Comparison of ENCODE assay signal across 12 cellular contexts in the genomic region with DNA sequence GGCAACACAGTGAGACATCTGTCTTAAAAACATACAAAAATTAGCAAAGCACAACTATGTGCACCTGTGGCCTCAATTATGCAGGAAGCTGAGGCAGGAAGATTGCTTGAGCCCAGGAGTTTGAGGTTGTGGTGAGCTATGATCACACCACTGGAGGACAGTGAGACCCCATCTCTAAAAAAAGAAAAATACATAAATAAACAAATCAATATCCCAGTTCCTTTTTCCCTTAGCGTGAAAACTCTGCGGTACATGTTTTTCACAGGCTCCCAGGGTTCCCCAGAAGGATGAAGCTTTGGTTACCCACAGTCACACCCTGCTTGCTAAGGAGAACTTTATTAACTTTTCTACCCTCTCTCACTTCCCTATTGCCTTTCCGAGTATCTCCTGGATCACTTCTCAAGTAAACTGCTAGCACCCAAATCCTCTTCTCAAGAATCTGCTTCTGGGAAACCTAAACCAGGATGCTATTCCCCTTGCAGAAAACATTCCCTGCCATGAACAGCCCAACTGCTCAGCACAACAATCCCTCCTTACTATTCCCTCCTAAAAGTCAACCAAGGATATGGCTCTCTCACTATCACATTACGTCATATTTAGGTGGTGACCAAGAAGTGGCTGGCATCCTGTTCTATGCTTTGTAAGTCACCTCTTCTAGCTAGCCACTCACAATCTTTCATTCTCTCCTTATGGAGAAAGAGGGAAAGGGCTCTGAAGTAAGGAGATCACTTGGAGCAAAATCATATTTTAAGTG.
DNase-seq lines count a peak whose midpoint lies in the region; ATAC-seq and TF ChIP-seq lines count a peak whose summit lies in the region.
"Had no signal": no experiment of that assay in that cellular context is flagged by ENCODE, and none has a peak within 500 bp of the region (broad histone marks: within the 10 kb centered on the region; RNA-seq: fewer than 3 reads in every experiment).

No MANE protein-coding gene starts in this region.

- H3K9me3 ChIP-seq in WERI-Rb-1 (ENCODE audit: severe bottlenecking): no peaks in the 10 kb centered on the region
- H3K9me3 ChIP-seq in vagina: no peaks in the 10 kb centered on the region
- H3K9me3 ChIP-seq: upper lobe of left lung had no signal

- H3K27me3 ChIP-seq in WERI-Rb-1 (ENCODE audit: insufficient read depth, low read depth, severe bottlenecking) (no peaks in the 10 kb centered on the region), vagina (no peaks in the 10 kb centered on the region)
- H3K27me3 ChIP-seq: upper lobe of left lung had no signal

- no peaks in the 10 kb centered on the region for H3K27me3 Mint-ChIP-seq in T-cell
- peaks cover 2% of the 10 kb centered on the region for H3K27me3 Mint-ChIP-seq in activated T-helper 2 cell treated with anti-CD3 and anti-CD28 coated beads, Interferon-gamma antibody, Interleukin-2, Interleukin-4, amounts not matched to agents 10 μg/mL and 5 μg/mL and 100 μg/mL, durations not matched to agents 14 hours and 24 hours and 36 hours (ENCODE audit: low read depth)
- no peaks in the 10 kb centered on the region for H3K27me3 Mint-ChIP-seq in mesothelial cell of epicardium (ENCODE audit: low read depth)

- H3K36me3 ChIP-seq in WERI-Rb-1 (no peaks in the 10 kb centered on the region), vagina (no peaks in the 10 kb centered on the region)
- H3K36me3 ChIP-seq: upper lobe of left lung had no signal

- ATAC-seq in GM19324 (IDR thresholded peaks at IDR 0.05; ENCODE audit: low FRiP score, unreplicated experiment): peak; percentile 53
- ATAC-seq in HG03064 (IDR thresholded peaks at IDR 0.05; ENCODE audit: low read depth, unreplicated experiment): peak; percentile 65
- ATAC-seq in T-cell (replicated peaks in 1 of 4): no peak

- H3K4me1 Mint-ChIP-seq in T-cell (peaks cover 81 to 89% (median 85%) of the 10 kb centered on the region in 3 donors), mesothelial cell of epicardium (no peaks in the 10 kb centered on the region)
- peaks cover 38% of the 10 kb centered on the region for H3K4me1 Mint-ChIP-seq in activated T-helper 2 cell treated with anti-CD3 and anti-CD28 coated beads, Interferon-gamma antibody, Interleukin-2, Interleukin-4, amounts not matched to agents 10 μg/mL and 5 μg/mL and 100 μg/mL, durations not matched to agents 14 hours and 24 hours and 36 hours (ENCODE audit: low read depth)

- H3K36me3 Mint-ChIP-seq in T-cell (peaks cover 25% of the 10 kb centered on the region), mesothelial cell of epicardium (no peaks in the 10 kb centered on the region)
- no peaks in the 10 kb centered on the region for H3K36me3 Mint-ChIP-seq in activated T-helper 2 cell treated with anti-CD3 and anti-CD28 coated beads, Interferon-gamma antibody, Interleukin-2, Interleukin-4, amounts not matched to agents 10 μg/mL and 5 μg/mL and 100 μg/mL, durations not matched to agents 14 hours and 24 hours and 36 hours (ENCODE audit: low read depth)

- POLR2A ChIA-PET in T-cell (lab: Charles Lee): interaction anchor here (0.6 to 1.8 kb wide), 5 partner anchors 11 to 1073 kb away, joined by 3 to 5 read pairs (median 4); no protein-coding TSS in a partner anchor

- no peak for TF ChIP-seq POLR2A in vagina (IDR thresholded peaks at IDR 0.05)

- H3K9me3 Mint-ChIP-seq in T-cell (no peaks in the 10 kb centered on the region), mesothelial cell of epicardium (no peaks in the 10 kb centered on the region)
- no peaks in the 10 kb centered on the region for H3K9me3 Mint-ChIP-seq in activated T-helper 2 cell treated with anti-CD3 and anti-CD28 coated beads, Interferon-gamma antibody, Interleukin-2, Interleukin-4, amounts not matched to agents 10 μg/mL and 5 μg/mL and 100 μg/mL, durations not matched to agents 14 hours and 24 hours and 36 hours
- H3K9me3 Mint-ChIP-seq: H9 had no signal

- CTCF ChIA-PET in T-cell (lab: Charles Lee): interaction anchor here (1.1 to 5.6 kb wide), 3 partner anchors 14 to 44 kb away, joined by 8 to 38 read pairs (median 22); no protein-coding TSS in a partner anchor

- H3K27ac ChIP-seq in WERI-Rb-1: no peak overlapping the region
- no peak overlapping the region for H3K27ac ChIP-seq in vagina
- H3K27ac ChIP-seq: C4-2B, upper lobe of left lung had no signal

- H3K4me3 ChIP-seq in WERI-Rb-1 (ENCODE audit: low read depth, low read length) (no peak overlapping the region), vagina (no peak overlapping the region)
- H3K4me3 ChIP-seq: upper lobe of left lung had no signal

- peak overlapping the region; percentile 90 to 93 for H3K27ac Mint-ChIP-seq in T-cell
- no peak overlapping the region for H3K27ac Mint-ChIP-seq in activated T-helper 2 cell treated with anti-CD3 and anti-CD28 coated beads, Interferon-gamma antibody, Interleukin-2, Interleukin-4, amounts not matched to agents 10 μg/mL and 5 μg/mL and 100 μg/mL, durations not matched to agents 14 hours and 24 hours and 36 hours
- H3K27ac Mint-ChIP-seq in mesothelial cell of epicardium: no peak overlapping the region

- TF ChIP-seq CTCF in WERI-Rb-1 (IDR thresholded peaks at IDR 0.05; ENCODE audit: low read depth, low read length) (no peak), mesothelial cell of epicardium (IDR thresholded peaks at IDR 0.05; ENCODE audit: unreplicated experiment) (no peak), vagina (IDR thresholded peaks at IDR 0.05) (no peak)

- DNase-seq in CD1c-positive myeloid dendritic cell (ENCODE audit: extremely low spot score): peak; percentile 86
- no peak for DNase-seq in T-cell
- no peak for DNase-seq in WERI-Rb-1
- no peak for DNase-seq in activated T-helper 2 cell treated with anti-CD3 and anti-CD28 coated beads, Interferon-gamma antibody, Interleukin-2, Interleukin-4, amounts not matched to agents 10 μg/mL and 5 μg/mL and 100 μg/mL, durations not matched to agents 14 hours and 24 hours and 36 hours (ENCODE audit: low spot score)
- no peak for DNase-seq in mesothelial cell of epicardium (ENCODE audit: low spot score in 2 of 2, unreplicated experiment in 2 of 2)
- no peak for DNase-seq in vagina (ENCODE audit: extremely low spot score in 2 of 2)
- DNase-seq: H9, NCI-H69 had no signal

- intact Hi-C loops in activated T-helper 2 cell treated with anti-CD3 and anti-CD28 coated beads, Interferon-gamma antibody, Interleukin-2, Interleukin-4, amounts not matched to agents 10 μg/mL and 5 μg/mL and 100 μg/mL, durations not matched to agents 14 hours and 24 hours and 36 hours (cut with micrococcal nuclease): loop anchor here (5.0 to 10.0 kb wide), 2 partner anchors 33 to 1081 kb away; partner anchors contain the start of gene TFB1M
- intact Hi-C loops in vagina (cut with DNase I): no loop called here

- H3K4me3 Mint-ChIP-seq in T-cell: peak overlapping the region; percentile 41 to 51 (median 48)
- no peak overlapping the region for H3K4me3 Mint-ChIP-seq in activated T-helper 2 cell treated with anti-CD3 and anti-CD28 coated beads, Interferon-gamma antibody, Interleukin-2, Interleukin-4, amounts not matched to agents 10 μg/mL and 5 μg/mL and 100 μg/mL, durations not matched to agents 14 hours and 24 hours and 36 hours (ENCODE audit: low read depth)
- no peak overlapping the region for H3K4me3 Mint-ChIP-seq in mesothelial cell of epicardium
- H3K4me3 Mint-ChIP-seq: H9 had no signal

- no peaks in the 10 kb centered on the region for H3K4me1 ChIP-seq in vagina
- H3K4me1 ChIP-seq: upper lobe of left lung had no signal

Comparison
In these comparisons a context has a peak if more than half of its experiments do, and no peak if none do; other contexts are left out.
1. ATAC-seq: peak in GM19324 (single experiment) and HG03064 (single experiment); none in T-cell (0 of 4).
2. H3K27ac Mint-ChIP-seq: peak in T-cell (2 of 2); none in activated T-helper 2 cell treated with anti-CD3 and anti-CD28 coated beads, Interferon-gamma antibody, Interleukin-2, Interleukin-4, amounts not matched to agents 10 μg/mL and 5 μg/mL and 100 μg/mL, durations not matched to agents 14 hours and 24 hours and 36 hours (single experiment) and mesothelial cell of epicardium (single experiment).
3. H3K4me3 Mint-ChIP-seq: peak in T-cell (3 of 3); none in activated T-helper 2 cell treated with anti-CD3 and anti-CD28 coated beads, Interferon-gamma antibody, Interleukin-2, Interleukin-4, amounts not matched to agents 10 μg/mL and 5 μg/mL and 100 μg/mL, durations not matched to agents 14 hours and 24 hours and 36 hours (single experiment) and mesothelial cell of epicardium (single experiment).